Comparison of ENCODE assay signal across 20 cellular contexts in genomic region chr10:77649333-77650331, GRCh38. TPM values are rescaled to one million over a fixed set of nuclear protein-coding genes. Genes with fewer than 3 reads are reported as not detected.
DNase-seq lines count a peak whose midpoint lies in the region; ATAC-seq, FAIRE-seq and TF ChIP-seq lines count a peak whose summit lies in the region.
"Had no signal": no experiment of that assay in that cellular context is flagged by ENCODE, and none has a peak within 500 bp of the region (broad histone marks: within the 10 kb centered on the region; RNA-seq: fewer than 3 reads in every experiment).

No MANE protein-coding gene starts in this region.

- H3K4me3 ChIP-seq in GM23338: no peak overlapping the region

- no peaks in the 10 kb centered on the region for H3F3A ChIP-seq in GM23338 (replicated peaks; ENCODE audit: low read depth)

- H4K20me1 ChIP-seq in GM23338 (replicated peaks; ENCODE audit: insufficient read depth): no peaks in the 10 kb centered on the region

- H3K27me3 ChIP-seq in GM23338 (ENCODE audit: insufficient read depth): no peaks in the 10 kb centered on the region

- peaks cover 2% of the 10 kb centered on the region for H3K27me3 Mint-ChIP-seq in GM23338 (ENCODE audit: insufficient read depth, low read depth, poor library complexity)

- no peaks in the 10 kb centered on the region for H3K9me2 ChIP-seq in GM23338 (ENCODE audit: insufficient read depth)

- H3K4me3 Mint-ChIP-seq in GM23338: no peak overlapping the region
- H3K4me3 Mint-ChIP-seq: T-cell had no signal

- peaks cover 27% of the 10 kb centered on the region for H3K4me1 ChIP-seq in GM23338 (ENCODE audit: insufficient read depth)

- H3K79me2 ChIP-seq in GM23338 (replicated peaks; ENCODE audit: insufficient read depth): no peaks in the 10 kb centered on the region

- peak overlapping the region; percentile 65; the same call in 1 of the 2 replicates for H3K4me2 ChIP-seq in GM23338

- peaks cover 6% of the 10 kb centered on the region; the same call in 1 of the 2 replicates for H3K36me3 ChIP-seq in GM23338 (ENCODE audit: insufficient read depth)
- H3K36me3 ChIP-seq: neutrophil had no signal

- peaks cover 30% of the 10 kb centered on the region for H3K4me1 Mint-ChIP-seq in GM23338
- H3K4me1 Mint-ChIP-seq: T-cell had no signal

- H3K9me3 Mint-ChIP-seq in GM23338: peaks cover 33% of the 10 kb centered on the region

- H3K27ac ChIP-seq in GM23338 (ENCODE audit: low read depth): no peak overlapping the region
- H3K27ac ChIP-seq: neutrophil had no signal

- no peak for TF ChIP-seq CTCF in GM23338 (conservative IDR thresholded peaks at IDR 0.05; ENCODE audit: low read depth in 2 of 2)

- no peak for FAIRE-seq in RCC 7860 (lab: Jason Lieb, UNC)
- FAIRE-seq: colon, islet of Langerhans had no signal

- H3K36me3 Mint-ChIP-seq in GM23338 (ENCODE audit: low read depth): peaks cover 26% of the 10 kb centered on the region
- H3K36me3 Mint-ChIP-seq: T-cell had no signal

- ATAC-seq in GM18519 (IDR thresholded peaks at IDR 0.05; ENCODE audit: low FRiP score, unreplicated experiment) (peak; percentile 47), GM23338 (peak; percentile 86), left lobe of liver (peak; percentile 89), GM19452 (IDR thresholded peaks at IDR 0.05; ENCODE audit: unreplicated experiment) (no peak)
- ATAC-seq: T-cell had no signal

- H3K27ac Mint-ChIP-seq in GM23338: no peak overlapping the region
- H3K27ac Mint-ChIP-seq: T-cell had no signal

- H2AFZ ChIP-seq in GM23338: no peak overlapping the region

- peak; percentile 34 for DNase-seq in GM23338 (ENCODE audit: low spot score)
- peak; percentile 87 for DNase-seq in NCI-H146 (lab: John Stamatoyannopoulos, UW)
- DNase-seq in left lobe of liver (ENCODE audit: low spot score): no peak
- no peak for DNase-seq in superior temporal gyrus (ENCODE audit: extremely low spot score)
- no peak for DNase-seq in glomerular visceral epithelial cell (ENCODE audit: extremely low spot score)
- no peak for DNase-seq in RCC 7860 (ENCODE audit: low spot score)
- DNase-seq: activated effector memory CD4-positive, alpha-beta T cell treated with anti-CD3 and anti-CD28 coated beads, Interleukin-2, amount 50 U/mL, for 16 hours; aorta; midbrain; NCI-H187; NCI-H524 treated with DMSO at 0.1 percent for 48 hours; RPMI8226; stimulated activated CD4-positive, alpha-beta T cell treated with anti-CD3 and anti-CD28 coated beads, Interleukin-4, amount 100 ng/mL, for 1 hour; T-cell; trophoblast cell had no signal

TF ChIP-seq in GM23338, 12 proteins besides CTCF, POLR2A, EP300 and RAD21:
- no peak for TF ChIP-seq ETS1 (IDR thresholded peaks at IDR 0.05)
- TF ChIP-seq ZNF331 (CRISPR knock-in tag; IDR thresholded peaks at IDR 0.05; ENCODE audit: low read depth): no peak
- peak; percentile 10; the same call in 1 of the 2 replicates for TF ChIP-seq ZNF462 (CRISPR knock-in tag; IDR thresholded peaks at IDR 0.05)
- no peak for TF ChIP-seq JUNB (IDR thresholded peaks at IDR 0.05; ENCODE audit: unreplicated experiment)
TF ChIP-seq in GM23338: peak in this region for 1.

RNA-seq across cellular contexts. Expression of gene KCNMA1, which starts 12.0 kb away (rescaled TPM):
- total RNA-seq in GM23338 (2014; rRNA removed; shearing (Covaris generic)): 8.2 and 8.9 TPM in 2 replicates
- polyA plus RNA-seq in GM23338 (2016; fragmentation: Nextera tagmentation; extraction: Ambion mirVana): 8.7 and 9.0 TPM in 2 replicates
- total RNA-seq in left lobe of liver: 44.0 TPM

Comparison
In these comparisons a context has a peak if more than half of its experiments do, and no peak if none do; other contexts are left out.
1. DNase-seq: peak in GM23338 (single experiment) and NCI-H146 (single experiment); none in left lobe of liver (single experiment), superior temporal gyrus (single experiment), glomerular visceral epithelial cell (single experiment) and RCC 7860 (single experiment).